ENCODE assay signal across 8 cellular contexts in the genomic region with DNA sequence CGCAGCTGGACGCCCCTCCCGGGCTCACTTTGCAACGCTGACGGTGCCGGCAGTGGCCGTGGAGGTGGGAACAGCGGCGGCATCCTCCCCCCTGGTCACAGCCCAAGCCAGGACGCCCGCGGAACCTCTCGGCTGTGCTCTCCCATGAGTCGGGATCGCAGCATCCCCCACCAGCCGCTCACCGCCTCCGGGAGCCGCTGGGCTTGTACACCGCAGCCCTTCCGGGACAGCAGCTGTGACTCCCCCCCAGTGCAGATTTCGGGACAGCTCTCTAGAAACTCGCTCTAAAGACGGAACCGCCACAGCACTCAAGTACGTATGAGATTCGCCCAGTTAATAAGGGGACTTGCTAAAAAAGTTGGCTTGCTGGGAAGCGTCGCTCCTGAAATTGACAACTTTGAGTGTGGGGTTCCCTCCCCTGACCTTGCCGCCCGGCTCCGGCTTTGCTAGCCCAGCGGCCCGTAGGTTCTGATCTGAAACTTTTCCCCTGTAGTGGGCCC. TPM values are rescaled to one million over a fixed set of nuclear protein-coding genes. Genes with fewer than 3 reads are reported as not detected.
DNase-seq lines count a peak whose midpoint lies in the region; ATAC-seq and TF ChIP-seq lines count a peak whose summit lies in the region.

No MANE protein-coding gene starts in this region.

- H3K27ac ChIP-seq in SU-DHL-6 (ENCODE audit: low read depth, low read length), result no peak overlapping the region
- H3K27ac ChIP-seq in parathyroid adenoma, result peak overlapping the region; percentile 83

- peaks cover 31% of the 10 kb centered on the region for H3F3A ChIP-seq in SU-DHL-6 (ENCODE audit: insufficient read depth)

- peaks cover 14% of the 10 kb centered on the region for H3K27me3 Mint-ChIP-seq in activated T-cell treated with anti-CD3 and anti-CD28 coated beads, Interleukin-2, amount 50 U/mL, for 4 hours (ENCODE audit: low read depth)

- H3K27me3 ChIP-seq in SU-DHL-6 (ENCODE audit: low read length) (no peaks in the 10 kb centered on the region), parathyroid adenoma (ENCODE audit: control insufficient read depth, insufficient read depth, low read length) (peaks cover 8% of the 10 kb centered on the region)

- peaks cover 69% of the 10 kb centered on the region for H3K4me1 Mint-ChIP-seq in activated T-cell treated with anti-CD3 and anti-CD28 coated beads, Interleukin-2, amount 50 U/mL, for 4 hours (ENCODE audit: low read depth)

- H4K20me1 ChIP-seq in SU-DHL-6 (ENCODE audit: low read depth, low read length), result no peaks in the 10 kb centered on the region

- H3K9me2 ChIP-seq in SU-DHL-6 (replicated peaks; ENCODE audit: insufficient read depth, low read length), result no peaks in the 10 kb centered on the region

- H3K4me3 Mint-ChIP-seq in activated T-cell treated with anti-CD3 and anti-CD28 coated beads, Interleukin-2, amount 50 U/mL, for 4 hours, result peak overlapping the region; percentile 96

- no peaks in the 10 kb centered on the region for H3K4me1 ChIP-seq in parathyroid adenoma

- H2AFZ ChIP-seq in SU-DHL-6 (ENCODE audit: low read depth, low read length, severe bottlenecking) (peak overlapping the region; percentile 83), parathyroid adenoma (peak overlapping the region; percentile 84)

- H3K9me3 Mint-ChIP-seq in activated T-cell treated with anti-CD3 and anti-CD28 coated beads, Interleukin-2, amount 50 U/mL, for 4 hours, result no peaks in the 10 kb centered on the region

- ATAC-seq in activated T-cell treated with anti-CD3 and anti-CD28 coated beads, Interleukin-2, amount 50 U/mL, for 4 hours, result no peak
- ATAC-seq in HG03457 (IDR thresholded peaks at IDR 0.05; ENCODE audit: unreplicated experiment), result no peak
- no peak for ATAC-seq in GM21423 (IDR thresholded peaks at IDR 0.05; ENCODE audit: unreplicated experiment)
- no peak for ATAC-seq in GM18511 (IDR thresholded peaks at IDR 0.05; ENCODE audit: unreplicated experiment)

- TF ChIP-seq CTCF in SU-DHL-6 (IDR thresholded peaks at IDR 0.05; ENCODE audit: insufficient read depth, low read length, poor library complexity, severe bottlenecking), result no peak
- no peak for TF ChIP-seq CTCF in fibroblast of the aortic adventitia (IDR thresholded peaks at IDR 0.05; ENCODE audit: insufficient read depth, low read length)
- no peak for TF ChIP-seq CTCF in parathyroid adenoma (IDR thresholded peaks at IDR 0.05)

- H3K4me3 ChIP-seq in SU-DHL-6 (ENCODE audit: insufficient read depth, low read length, poor library complexity, severe bottlenecking), result peak overlapping the region; percentile 77
- peak overlapping the region; percentile 90 for H3K4me3 ChIP-seq in fibroblast of the aortic adventitia (ENCODE audit: low read depth, low read length)
- H3K4me3 ChIP-seq in parathyroid adenoma (ENCODE audit: low read depth, low read length), result peak overlapping the region; percentile 75

- H3K4me2 ChIP-seq in SU-DHL-6 (ENCODE audit: low read depth, low read length, poor library complexity, severe bottlenecking) (peak overlapping the region; percentile 99), parathyroid adenoma (ENCODE audit: low read length) (peak overlapping the region; percentile 90)

- H3K9me3 ChIP-seq in SU-DHL-6 (ENCODE audit: insufficient read depth, low read length) (no peaks in the 10 kb centered on the region), parathyroid adenoma (ENCODE audit: control insufficient read depth, low read length) (no peaks in the 10 kb centered on the region)

- peak overlapping the region; percentile 86 for H3K9ac ChIP-seq in SU-DHL-6 (ENCODE audit: low read length)
- H3K9ac ChIP-seq in parathyroid adenoma, result peak overlapping the region; percentile 37

- peaks cover 10% of the 10 kb centered on the region for H3K36me3 Mint-ChIP-seq in activated T-cell treated with anti-CD3 and anti-CD28 coated beads, Interleukin-2, amount 50 U/mL, for 4 hours (ENCODE audit: insufficient read depth)

- peaks cover 4% of the 10 kb centered on the region; the same call in 1 of the 2 replicates for H3K36me3 ChIP-seq in SU-DHL-6 (ENCODE audit: low read length)
- no peaks in the 10 kb centered on the region for H3K36me3 ChIP-seq in parathyroid adenoma (ENCODE audit: control insufficient read depth, insufficient read depth, low read length)

- H3K79me2 ChIP-seq in SU-DHL-6 (ENCODE audit: insufficient read depth, low read length) (0 out of 2 replicates have a peak, but pooled peaks cover 4% of the 10 kb centered on the region), parathyroid adenoma (no peaks in the 10 kb centered on the region)

- DNase-seq in activated T-cell treated with anti-CD3 and anti-CD28 coated beads, Interleukin-2, amount 50 U/mL, for 4 hours, result no peak
- DNase-seq in activated T-cell treated with anti-CD3 and anti-CD28 coated beads, Interleukin-2, amount 50 U/mL, for 48 hours, result no peak
- no peak for DNase-seq in fibroblast of the aortic adventitia (ENCODE audit: low read depth)

RNA-seq across cellular contexts. Expression of a gene that starts 0.5 kb away (rescaled TPM):
- 10 to 100 TPM; 23.2 to 26.5 (median 24.9) TPM for total RNA-seq in activated T-cell treated with anti-CD3 and anti-CD28 coated beads, Interleukin-2, amount 50 U/mL, for 4 hours
- total RNA-seq in fibroblast of the aortic adventitia (ENCODE audit: low replicate concordance), result 1.1 and 1.5 TPM in 2 replicates
